ENCODE assay signal across 13 cellular contexts in the genomic region with DNA sequence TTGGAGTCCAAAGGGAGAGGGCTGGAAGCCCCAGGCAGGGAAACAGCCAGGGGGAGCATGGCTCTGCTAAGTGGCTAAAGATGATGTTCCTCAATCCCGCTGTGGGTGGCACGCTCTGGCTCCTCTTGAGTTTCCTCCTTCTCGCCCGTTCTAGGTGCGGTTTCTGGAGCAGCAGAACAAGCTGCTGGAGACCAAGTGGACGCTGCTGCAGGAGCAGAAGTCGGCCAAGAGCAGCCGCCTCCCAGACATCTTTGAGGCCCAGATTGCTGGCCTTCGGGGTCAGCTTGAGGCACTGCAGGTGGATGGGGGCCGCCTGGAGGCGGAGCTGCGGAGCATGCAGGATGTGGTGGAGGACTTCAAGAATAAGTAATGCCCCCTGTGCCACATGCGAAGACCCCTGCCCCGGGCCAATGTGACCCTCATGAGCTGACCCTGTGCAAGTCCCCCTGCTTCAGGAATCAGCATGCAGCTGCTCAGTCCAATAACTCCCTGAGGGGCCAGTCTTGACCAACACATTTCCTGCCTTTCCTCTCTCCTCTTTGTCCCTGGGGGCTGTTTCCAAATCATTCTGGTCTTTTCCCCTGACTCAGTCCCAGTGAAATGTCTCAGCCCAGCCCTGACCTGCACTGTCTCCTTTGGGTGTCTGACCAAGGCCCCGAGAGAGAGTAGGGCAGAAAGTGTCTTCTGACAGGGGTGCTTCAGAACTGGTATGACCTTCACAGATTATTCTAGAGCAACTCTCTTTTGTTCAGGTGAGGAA. TPM values are rescaled to one million over a fixed set of nuclear protein-coding genes. Genes with fewer than 3 reads are reported as not detected.
DNase-seq lines count a peak whose midpoint lies in the region; ATAC-seq, FAIRE-seq and TF ChIP-seq lines count a peak whose summit lies in the region.
"Had no signal": no experiment of that assay in that cellular context is flagged by ENCODE, and none has a peak within 500 bp of the region (broad histone marks: within the 10 kb centered on the region; RNA-seq: fewer than 3 reads in every experiment).

No MANE protein-coding gene starts in this region.

- H3K27ac Mint-ChIP-seq in immature natural killer cell = no peak overlapping the region
- H3K27ac Mint-ChIP-seq: CD4-positive, alpha-beta memory T cell; stimulated activated naive CD8-positive, alpha-beta T cell treated with anti-CD3 and anti-CD28 coated beads, Interleukin-15, Interleukin-2, amounts not matched to agents 100 ng/mL and 50 ng/mL, for 24 hours had no signal

- peak; percentile 64 for DNase-seq in EH (ENCODE audit: low read depth)
- peak in 1 of 2 experiments; percentile 37 for DNase-seq in PC-9
- DNase-seq in fibroblast of peridontal ligament (ENCODE audit: extremely low read depth) = peak; percentile 24
- DNase-seq in frontal cortex (ENCODE audit: low spot score in 2 of 2) = no peak
- DNase-seq in immature natural killer cell = no peak
- DNase-seq: CD4-positive, alpha-beta memory T cell; NCI-H187 treated with DMSO at 0.1 percent for 48 hours; SIG-M5 had no signal

- no peak for FAIRE-seq in frontal cortex (lab: Jason Lieb, UNC)

- H3K9me3 ChIP-seq in PC-9 (ENCODE audit: insufficient read depth, low read depth) = no peaks in the 10 kb centered on the region
- H3K9me3 ChIP-seq in skeletal muscle satellite cell (replicated peaks; ENCODE audit: low read length) = no peaks in the 10 kb centered on the region

- peaks cover 88% of the 10 kb centered on the region for H3K79me2 ChIP-seq in PC-9 (ENCODE audit: low read depth)

- H3K4me2 ChIP-seq in PC-9 = peak overlapping the region; percentile 99
- no peak overlapping the region for H3K4me2 ChIP-seq in skeletal muscle satellite cell (ENCODE audit: low read length)

- H3K36me3 ChIP-seq in PC-9 (ENCODE audit: low read depth) (peaks cover 60% of the 10 kb centered on the region), skeletal muscle satellite cell (ENCODE audit: insufficient read depth, low read length) (no peaks in the 10 kb centered on the region)

- no TSS peak for BruUV-seq in PC-9 (replicated peaks; lab: Mats Ljungman, UMichigan)

- TF ChIP-seq CTCF in PC-9 (conservative IDR thresholded peaks at IDR 0.05) = no peak

- no peak overlapping the region for H3K4me3 Mint-ChIP-seq in immature natural killer cell
- H3K4me3 Mint-ChIP-seq: CD4-positive, alpha-beta memory T cell; stimulated activated naive CD8-positive, alpha-beta T cell treated with anti-CD3 and anti-CD28 coated beads, Interleukin-15, Interleukin-2, amounts not matched to agents 100 ng/mL and 50 ng/mL, for 24 hours had no signal

- H3K9me3 Mint-ChIP-seq in immature natural killer cell = no peaks in the 10 kb centered on the region
- H3K9me3 Mint-ChIP-seq: CD4-positive, alpha-beta memory T cell; stimulated activated naive CD8-positive, alpha-beta T cell treated with anti-CD3 and anti-CD28 coated beads, Interleukin-15, Interleukin-2, amounts not matched to agents 100 ng/mL and 50 ng/mL, for 24 hours had no signal

- intact Hi-C loops in PC-9 (cut with micrococcal nuclease; ENCODE audit: unreplicated experiment) = no loop called here

- peak overlapping the region; percentile 16 for H3K9ac ChIP-seq in skeletal muscle satellite cell (ENCODE audit: low read depth, low read length)

- peaks cover 84% of the 10 kb centered on the region for H3F3A ChIP-seq in PC-9 (ENCODE audit: insufficient read depth, low read depth)

- H3K4me1 Mint-ChIP-seq in immature natural killer cell = no peaks in the 10 kb centered on the region
- H3K4me1 Mint-ChIP-seq: CD4-positive, alpha-beta memory T cell had no signal

- peaks cover 67% of the 10 kb centered on the region for H4K20me1 ChIP-seq in PC-9 (ENCODE audit: insufficient read depth)

- H3K9me2 ChIP-seq in PC-9 (ENCODE audit: insufficient read depth) = no peaks in the 10 kb centered on the region

- H3K27me3 ChIP-seq in PC-9 (ENCODE audit: insufficient read depth, low read depth) (no peaks in the 10 kb centered on the region), skeletal muscle satellite cell (ENCODE audit: control insufficient read depth, insufficient read depth, low read length) (no peaks in the 10 kb centered on the region)

- peaks cover 3 to 19% (median 17%) of the 10 kb centered on the region in 3 donors for H3K27me3 Mint-ChIP-seq in immature natural killer cell (ENCODE audit: low read depth in 3 of 3)

- no peak overlapping the region for H2AFZ ChIP-seq in PC-9

- peaks cover 68% of the 10 kb centered on the region for H3K4me1 ChIP-seq in PC-9 (replicated peaks; ENCODE audit: insufficient read depth)
- peaks cover 35% of the 10 kb centered on the region for H3K4me1 ChIP-seq in skeletal muscle satellite cell (ENCODE audit: control insufficient read depth, insufficient read depth, low read length)

- CTCF ChIA-PET in PC-9 (lab: Charles Lee) = interaction anchor here (1.1 kb wide), 1 partner anchor 9 kb away, joined by 4 read pairs; no protein-coding TSS in a partner anchor

- no peaks in the 10 kb centered on the region for H3K36me3 Mint-ChIP-seq in immature natural killer cell
- H3K36me3 Mint-ChIP-seq: CD4-positive, alpha-beta memory T cell had no signal

- H3K27ac ChIP-seq in PC-9 = peak overlapping the region; percentile 97

- H3K4me3 ChIP-seq in PC-9 (peak overlapping the region; percentile 96), skeletal muscle satellite cell (ENCODE audit: low read length) (no peak overlapping the region)

- ATAC-seq in HG02642 (IDR thresholded peaks at IDR 0.05; ENCODE audit: poor library complexity, unreplicated experiment) (no peak), GM21367 (IDR thresholded peaks at IDR 0.05; ENCODE audit: unreplicated experiment) (no peak)

- POLR2A ChIA-PET in PC-9 (lab: Charles Lee; ENCODE audit: unreplicated experiment) = interaction anchor here (0.6 to 1.0 kb wide), 5 partner anchors 18 to 737 kb away, joined by 3 to 6 read pairs (median 3); no protein-coding TSS in a partner anchor

RNA-seq across cellular contexts. Expression of gene KRT7, which starts 2.1 kb away (rescaled TPM):
- total RNA-seq in PC-9 (2021) (3,783 and 4,555 TPM in 2 replicates), frontal cortex (not detected)
- total RNA-seq in skeletal muscle satellite cell (2012; rRNA removed) = 2.3 and 12.5 TPM in 2 replicates
- polyA plus RNA-seq in immature natural killer cell = not detected
- total RNA-seq: CD4-positive, alpha-beta memory T cell had no signal
- polyA plus RNA-seq: CD4-positive, alpha-beta memory T cell had no signal

RNA-seq across cellular contexts. Expression of gene KRT86, which starts 39.3 kb away (rescaled TPM):
- total RNA-seq in PC-9 (2021) (2.7 and 5.7 TPM in 2 replicates), frontal cortex (under 0.01 TPM)
- total RNA-seq in skeletal muscle satellite cell (2012; rRNA removed) = 0.22 TPM in 1 of 2 replicates, not detected in the other
- 10 to 100 TPM in 2 of 3 donors, 1 to 10 TPM in 1; 6.6 to 13.1 (median 12.5) TPM for polyA plus RNA-seq in immature natural killer cell
- total RNA-seq: CD4-positive, alpha-beta memory T cell had no signal
- polyA plus RNA-seq: CD4-positive, alpha-beta memory T cell had no signal

RNA-seq across cellular contexts. Expression of gene KRT80, which starts 43.4 kb away (rescaled TPM):
- 84.1 and 94.9 TPM in 2 replicates for total RNA-seq in PC-9 (2021)
- total RNA-seq in skeletal muscle satellite cell (2012; rRNA removed) = under 0.01 and 1.5 TPM in 2 replicates
- total RNA-seq in frontal cortex = not detected
- not detected for polyA plus RNA-seq in immature natural killer cell
- total RNA-seq: CD4-positive, alpha-beta memory T cell had no signal
- polyA plus RNA-seq: CD4-positive, alpha-beta memory T cell had no signal

RNA-seq across cellular contexts. Expression of gene KRT81, which starts 56.2 kb away (rescaled TPM):
- 2.5 and 4.3 TPM in 2 replicates for total RNA-seq in PC-9 (2021)
- under 0.01 TPM in 1 of 2 replicates, not detected in the other for total RNA-seq in skeletal muscle satellite cell (2012; rRNA removed)
- not detected for total RNA-seq in frontal cortex
- 1 to 10 TPM; 2.2 to 3.7 (median 3.6) TPM for polyA plus RNA-seq in immature natural killer cell
- total RNA-seq: CD4-positive, alpha-beta memory T cell; renal cortical epithelial cell had no signal
- polyA plus RNA-seq: CD4-positive, alpha-beta memory T cell had no signal

Comparison
In these comparisons a context has a peak if more than half of its experiments do, and no peak if none do; other contexts are left out.
1. DNase-seq: peak in EH (single experiment) and fibroblast of peridontal ligament (single experiment); none in frontal cortex (0 of 2) and immature natural killer cell (0 of 3).
2. RNA of gene KRT7, which starts 2.1 kb away (total RNA-seq): 3,783 to 4,555 TPM in PC-9; not detected in frontal cortex (single experiment); every median in the first group is over 1,000 times any median in the second.
3. RNA of gene KRT80, which starts 43.4 kb away (total RNA-seq): 84.1 to 94.9 TPM in PC-9; not detected in frontal cortex (single experiment); every median in the first group is over 10 times any median in the second.